ENCODE assay signal across 20 cellular contexts in the genomic region with DNA sequence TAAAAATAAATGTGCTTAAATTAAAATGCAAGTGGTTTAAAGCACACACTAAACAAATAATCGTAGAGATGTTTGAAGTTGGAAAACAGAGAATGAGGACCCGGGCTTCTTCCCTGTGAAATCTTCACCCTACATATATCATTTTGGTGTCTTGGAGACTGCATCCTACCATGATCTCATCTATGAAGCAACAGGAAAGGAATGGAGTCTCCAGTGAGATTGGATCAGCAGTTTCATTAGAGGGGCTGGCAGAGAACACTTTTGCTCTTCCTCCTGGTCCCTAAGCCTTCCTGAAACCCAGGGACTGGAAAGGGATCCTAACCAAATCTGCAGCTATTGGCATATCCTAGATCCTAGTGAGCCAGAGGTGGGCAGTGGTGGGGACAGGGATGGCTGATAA.
DNase-seq lines count a peak whose midpoint lies in the region; ATAC-seq, FAIRE-seq and TF ChIP-seq lines count a peak whose summit lies in the region.
"Had no signal": no experiment of that assay in that cellular context is flagged by ENCODE, and none has a peak within 500 bp of the region (broad histone marks: within the 10 kb centered on the region; RNA-seq: fewer than 3 reads in every experiment).

No MANE protein-coding gene starts in this region.

- H3K36me3 Mint-ChIP-seq in astrocyte (ENCODE audit: low read depth, unreplicated experiment) = no peaks in the 10 kb centered on the region

- TF ChIP-seq CTCF in AG10803 (conservative IDR thresholded peaks at IDR 0.05; ENCODE audit: low read length) = no peak
- no peak for TF ChIP-seq CTCF in astrocyte (IDR thresholded peaks at IDR 0.05; ENCODE audit: insufficient read depth, low read depth, low read length)
- no peak for TF ChIP-seq CTCF in pancreas (IDR thresholded peaks at IDR 0.05)

- no peaks in the 10 kb centered on the region for H3K36me3 ChIP-seq in astrocyte (ENCODE audit: insufficient read depth, low read length)
- H3K36me3 ChIP-seq in pancreas = no peaks in the 10 kb centered on the region
- H3K36me3 ChIP-seq: HAP-1 had no signal

- H3K4me3 ChIP-seq in AG10803 (ENCODE audit: low read length) (no peak overlapping the region), astrocyte (ENCODE audit: insufficient read depth, low read depth, low read length) (no peak overlapping the region), pancreas (no peak overlapping the region)
- H3K4me3 ChIP-seq: HAP-1 had no signal

- DNase-seq in AG10803 (ENCODE audit: low read depth) (peak; percentile 39), M059J (ENCODE audit: low read depth) (peak; percentile 73), astrocyte (ENCODE audit: low read depth) (peak; percentile 49), fibroblast of peridontal ligament (ENCODE audit: extremely low read depth) (peak; percentile 59), Right ventricle myocardium inferior (ENCODE audit: missing footprints) (no peak), pancreas (no peak), NCI-H2107 treated with DMSO at 0.1 percent for 48 hours (lab: John Stamatoyannopoulos, UW; ENCODE audit: unreplicated experiment) (no peak)
- DNase-seq: 8988T; C1 segment of cervical spinal cord; Calu3; CD4-positive, alpha-beta T cell; DMS 273 treated with DMSO at 0.1 percent for 48 hours; DMS79; GF-D8; IMR-90; KBM-7 had no signal

- no peak overlapping the region for H3K4me2 ChIP-seq in astrocyte (ENCODE audit: low read length)

- FAIRE-seq in astrocyte (lab: Jason Lieb, UNC) (peak; percentile 23), pancreas (lab: Jason Lieb, UNC) (no peak)
- FAIRE-seq: H1 had no signal

- H2AFZ ChIP-seq in astrocyte (ENCODE audit: low read depth, low read length) = no peak overlapping the region

- H3K4me1 ChIP-seq in astrocyte (ENCODE audit: insufficient read depth, low read length) = peaks cover 5% of the 10 kb centered on the region
- H3K4me1 ChIP-seq in pancreas = no peaks in the 10 kb centered on the region
- H3K4me1 ChIP-seq: HAP-1 had no signal

- H3K27me3 ChIP-seq in astrocyte (ENCODE audit: insufficient read depth, low read length) (no peaks in the 10 kb centered on the region), pancreas (peaks cover 0 to 6% (median 0%) of the 10 kb centered on the region in 4 donors)

- WGBS in pancreas, 2 donors = 52 to 69% methylated on average over 2 of the region's 2 CpGs

- H4K20me1 ChIP-seq in astrocyte (ENCODE audit: insufficient read depth, low read length) = no peaks in the 10 kb centered on the region

- H3K4me1 Mint-ChIP-seq in astrocyte (ENCODE audit: low read depth, unreplicated experiment) = peaks cover 14% of the 10 kb centered on the region
- H3K4me1 Mint-ChIP-seq: B cell had no signal

- intact Hi-C loops in Right ventricle myocardium inferior (cut with DNase I) (no loop called here), pancreas (cut with DNase I) (no loop called here)

- H3K27ac Mint-ChIP-seq in astrocyte (ENCODE audit: unreplicated experiment) = no peak overlapping the region
- H3K27ac Mint-ChIP-seq: B cell; CD4-positive, alpha-beta T cell had no signal

- peaks cover 3% of the 10 kb centered on the region for H3K9me3 Mint-ChIP-seq in astrocyte (ENCODE audit: unreplicated experiment)

- H3K79me2 ChIP-seq in astrocyte (ENCODE audit: insufficient read depth, low read length) = no peaks in the 10 kb centered on the region

- no peak overlapping the region for H3K4me3 Mint-ChIP-seq in astrocyte (ENCODE audit: unreplicated experiment)
- H3K4me3 Mint-ChIP-seq: B cell; CD4-positive, alpha-beta T cell had no signal

- H3K27me3 Mint-ChIP-seq in astrocyte (ENCODE audit: low read depth, unreplicated experiment) = peaks cover 2% of the 10 kb centered on the region

- H3K9me3 ChIP-seq in astrocyte (ENCODE audit: insufficient read depth, low read depth, low read length) (peaks cover 13% of the 10 kb centered on the region), pancreas (no peaks in the 10 kb centered on the region)
- H3K9me3 ChIP-seq: HAP-1 had no signal

- H3K9ac ChIP-seq in astrocyte (ENCODE audit: low read length) = no peak overlapping the region

- H3K27ac ChIP-seq in astrocyte (ENCODE audit: low read depth, low read length) (no peak overlapping the region), pancreas (no peak overlapping the region)

- ATAC-seq in Right ventricle myocardium inferior (no peak), pancreas (no peak), HG03354 (IDR thresholded peaks at IDR 0.05; ENCODE audit: poor library complexity, severe bottlenecking, unreplicated experiment) (no peak)

Comparison
In these comparisons a context has a peak if more than half of its experiments do, and no peak if none do; other contexts are left out.
1. DNase-seq: peak in AG10803 (single experiment), M059J (single experiment), astrocyte (single experiment) and fibroblast of peridontal ligament (single experiment); none in Right ventricle myocardium inferior (single experiment), pancreas (0 of 6) and NCI-H2107 treated with DMSO at 0.1 percent for 48 hours (single experiment).